8 cellular contexts compared by ENCODE assay signal in the genomic region with DNA sequence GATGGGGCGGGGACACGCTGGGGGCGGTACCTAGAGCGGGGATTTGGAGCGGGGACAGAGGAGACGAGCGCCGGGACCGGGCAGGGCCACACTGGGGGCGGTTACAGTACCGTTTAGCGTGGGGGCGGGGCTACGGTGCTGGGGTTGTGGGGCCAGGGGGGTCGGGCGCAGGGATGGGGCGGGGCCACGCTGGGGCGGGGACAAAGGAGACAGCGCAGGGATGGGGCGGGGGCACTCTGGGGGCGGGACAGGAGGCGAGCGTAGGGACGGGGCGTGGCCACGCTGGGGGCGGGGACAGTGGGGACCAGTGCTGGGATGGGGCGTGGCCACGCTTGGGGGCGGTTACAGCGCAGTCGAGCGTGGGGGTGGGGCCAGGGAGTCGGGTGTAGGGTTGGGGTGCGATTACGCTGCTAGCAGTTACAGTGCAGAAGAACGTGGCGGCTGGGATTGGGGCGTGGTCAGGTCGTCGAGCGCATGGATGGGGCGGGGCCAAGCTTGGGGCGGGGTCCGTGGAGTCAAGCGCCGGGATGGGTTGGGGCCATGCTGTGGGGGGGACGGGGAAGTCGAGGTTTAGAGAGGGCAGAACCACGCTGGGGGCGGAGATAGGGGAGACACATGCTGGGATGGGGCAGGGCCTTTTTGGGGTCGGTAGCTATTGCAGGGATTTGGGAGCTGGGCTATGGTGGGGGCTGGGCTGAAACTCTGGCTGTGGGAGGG. TPM values are rescaled to one million over a fixed set of nuclear protein-coding genes. Genes with fewer than 3 reads are reported as not detected.
DNase-seq lines count a peak whose midpoint lies in the region; ATAC-seq, FAIRE-seq and TF ChIP-seq lines count a peak whose summit lies in the region.

No MANE protein-coding gene starts in this region.

- H3K27me3 ChIP-seq in muscle layer of duodenum (ENCODE audit: low read depth, low read length) = no peaks in the 10 kb centered on the region

- TF ChIP-seq CTCF in D721Med (IDR thresholded peaks at IDR 0.05; ENCODE audit: insufficient read depth, missing control alignments) = no peak

- H3K4me1 ChIP-seq in muscle layer of duodenum (ENCODE audit: control insufficient read depth in 1 of 2, insufficient read depth in 2 of 2, low read length in 2 of 2) = peaks cover 0 to 16% of the 10 kb centered on the region in 2 donors

- no peaks in the 10 kb centered on the region for H3K9me3 Mint-ChIP-seq in activated T-cell treated with anti-CD3 and anti-CD28 coated beads, Interleukin-2, amount 50 U/mL, for 4 hours

- ATAC-seq in GM21825 (IDR thresholded peaks at IDR 0.05; ENCODE audit: unreplicated experiment) = peak; percentile 48
- ATAC-seq in activated T-cell treated with anti-CD3 and anti-CD28 coated beads, Interleukin-2, amount 50 U/mL, for 4 hours = peak; percentile 69 to 74
- ATAC-seq in esophagus mucosa = peak; percentile 91

- H3K4me1 Mint-ChIP-seq in activated T-cell treated with anti-CD3 and anti-CD28 coated beads, Interleukin-2, amount 50 U/mL, for 4 hours (ENCODE audit: low read depth) = peaks cover 10% of the 10 kb centered on the region

- peaks cover 22% of the 10 kb centered on the region for H3K36me3 ChIP-seq in KOPT-K1 (ENCODE audit: insufficient read depth, low read length)
- peaks cover 2 to 20% of the 10 kb centered on the region in 2 donors for H3K36me3 ChIP-seq in muscle layer of duodenum (ENCODE audit: control insufficient read depth in 1 of 2, insufficient read depth in 2 of 2, low read length in 2 of 2)

- no peaks in the 10 kb centered on the region for H3K9me3 ChIP-seq in KOPT-K1 (ENCODE audit: insufficient read depth, low read length, poor library complexity, severe bottlenecking)
- no peaks in the 10 kb centered on the region for H3K9me3 ChIP-seq in muscle layer of duodenum (ENCODE audit: control insufficient read depth in 1 of 2, low read length in 2 of 2)

- peaks cover 8% of the 10 kb centered on the region for H3K36me3 Mint-ChIP-seq in activated T-cell treated with anti-CD3 and anti-CD28 coated beads, Interleukin-2, amount 50 U/mL, for 4 hours (ENCODE audit: insufficient read depth)

- H3K4me3 ChIP-seq in muscle layer of duodenum (ENCODE audit: low read depth in 1 of 2, low read length in 2 of 2) = peak overlapping the region; percentile 83 to 87

- H3K27me3 Mint-ChIP-seq in activated T-cell treated with anti-CD3 and anti-CD28 coated beads, Interleukin-2, amount 50 U/mL, for 4 hours (ENCODE audit: low read depth) = no peaks in the 10 kb centered on the region

- H3K4me3 Mint-ChIP-seq in activated T-cell treated with anti-CD3 and anti-CD28 coated beads, Interleukin-2, amount 50 U/mL, for 4 hours = peak overlapping the region; percentile 86

- peak; percentile 74 for DNase-seq in D721Med (ENCODE audit: insufficient read length, low spot score)
- peak; percentile 99 for DNase-seq in activated T-cell treated with anti-CD3 and anti-CD28 coated beads, Interleukin-2, amount 50 U/mL, for 4 hours
- peak; percentile 100 for DNase-seq in stimulated activated CD8-positive, alpha-beta memory T cell treated with anti-CD3 and anti-CD28 coated beads, Interleukin-4, amount 100 ng/mL, for 48 hours

- H3K27ac ChIP-seq in KOPT-K1 (ENCODE audit: low read depth, low read length, poor library complexity, severe bottlenecking) = peak overlapping the region; percentile 86
- peak overlapping the region; percentile 95 for H3K27ac ChIP-seq in muscle layer of duodenum (ENCODE audit: low read length)

- no peak for FAIRE-seq in D721Med (lab: Jason Lieb, UNC)

TF ChIP-seq in PFSK-1, 5 proteins besides CTCF, POLR2A, EP300 and RAD21:
- no peak for TF ChIP-seq TAF1 (IDR thresholded peaks at IDR 0.05; ENCODE audit: borderline replicate concordance, insufficient read depth, low read length)
- TF ChIP-seq POLR2AphosphoS5 (IDR thresholded peaks at IDR 0.05; ENCODE audit: low read depth, low read length) = no peak; the same call in 1 of the 2 replicates
- no peak for TF ChIP-seq SIN3A (IDR thresholded peaks at IDR 0.05; ENCODE audit: borderline replicate concordance, insufficient read depth, low read length)
- TF ChIP-seq, protein P1, sequence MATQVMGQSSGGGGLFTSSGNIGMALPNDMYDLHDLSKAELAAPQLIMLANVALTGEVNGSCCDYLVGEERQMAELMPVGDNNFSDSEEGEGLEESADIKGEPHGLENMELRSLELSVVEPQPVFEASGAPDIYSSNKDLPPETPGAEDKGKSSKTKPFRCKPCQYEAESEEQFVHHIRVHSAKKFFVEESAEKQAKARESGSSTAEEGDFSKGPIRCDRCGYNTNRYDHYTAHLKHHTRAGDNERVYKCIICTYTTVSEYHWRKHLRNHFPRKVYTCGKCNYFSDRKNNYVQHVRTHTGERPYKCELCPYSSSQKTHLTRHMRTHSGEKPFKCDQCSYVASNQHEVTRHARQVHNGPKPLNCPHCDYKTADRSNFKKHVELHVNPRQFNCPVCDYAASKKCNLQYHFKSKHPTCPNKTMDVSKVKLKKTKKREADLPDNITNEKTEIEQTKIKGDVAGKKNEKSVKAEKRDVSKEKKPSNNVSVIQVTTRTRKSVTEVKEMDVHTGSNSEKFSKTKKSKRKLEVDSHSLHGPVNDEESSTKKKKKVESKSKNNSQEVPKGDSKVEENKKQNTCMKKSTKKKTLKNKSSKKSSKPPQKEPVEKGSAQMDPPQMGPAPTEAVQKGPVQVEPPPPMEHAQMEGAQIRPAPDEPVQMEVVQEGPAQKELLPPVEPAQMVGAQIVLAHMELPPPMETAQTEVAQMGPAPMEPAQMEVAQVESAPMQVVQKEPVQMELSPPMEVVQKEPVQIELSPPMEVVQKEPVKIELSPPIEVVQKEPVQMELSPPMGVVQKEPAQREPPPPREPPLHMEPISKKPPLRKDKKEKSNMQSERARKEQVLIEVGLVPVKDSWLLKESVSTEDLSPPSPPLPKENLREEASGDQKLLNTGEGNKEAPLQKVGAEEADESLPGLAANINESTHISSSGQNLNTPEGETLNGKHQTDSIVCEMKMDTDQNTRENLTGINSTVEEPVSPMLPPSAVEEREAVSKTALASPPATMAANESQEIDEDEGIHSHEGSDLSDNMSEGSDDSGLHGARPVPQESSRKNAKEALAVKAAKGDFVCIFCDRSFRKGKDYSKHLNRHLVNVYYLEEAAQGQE (IDR thresholded peaks at IDR 0.05; ENCODE audit: insufficient read depth in 1 of 2, low read depth in 2 of 2, low read length in 2 of 2) = no peak
- peak; percentile 84 for TF ChIP-seq FOXP2 (optimal IDR thresholded peaks at IDR 0.05; ENCODE audit: borderline replicate concordance, extremely low read depth, extremely low read length, insufficient read depth)
TF ChIP-seq in PFSK-1: peak in this region for 1.

RNA-seq across cellular contexts. Expression of gene ALKBH7, which starts 0.7 kb away (rescaled TPM):
- polyA plus RNA-seq in PFSK-1 (2012; ENCODE audit: insufficient read length, low read depth) = 127 TPM
- total RNA-seq in activated T-cell treated with anti-CD3 and anti-CD28 coated beads, Interleukin-2, amount 50 U/mL, for 4 hours = 10 to 100 TPM; 28.8 to 37.7 (median 36.3) TPM
- total RNA-seq in esophagus mucosa = 74.8 TPM

RNA-seq across cellular contexts. Expression of gene PSPN, which starts 2.5 kb away (rescaled TPM):
- 0.83 TPM for polyA plus RNA-seq in PFSK-1 (2012; ENCODE audit: insufficient read length, low read depth)
- 1 to 10 TPM; 1.4 to 1.9 (median 1.4) TPM for total RNA-seq in activated T-cell treated with anti-CD3 and anti-CD28 coated beads, Interleukin-2, amount 50 U/mL, for 4 hours
- total RNA-seq in esophagus mucosa = 1.5 TPM

RNA-seq across cellular contexts. Expression of gene CLPP, which starts 11.9 kb away (rescaled TPM):
- 253 TPM for polyA plus RNA-seq in PFSK-1 (2012; ENCODE audit: insufficient read length, low read depth)
- total RNA-seq in activated T-cell treated with anti-CD3 and anti-CD28 coated beads, Interleukin-2, amount 50 U/mL, for 4 hours = 100 to 1,000 TPM; 228 to 249 (median 237) TPM
- 65.4 TPM for total RNA-seq in esophagus mucosa

RNA-seq across cellular contexts. Expression of gene GTF2F1, which starts 19.7 kb away (rescaled TPM):
- polyA plus RNA-seq in PFSK-1 (2012; ENCODE audit: insufficient read length, low read depth) = 193 TPM
- 10 to 100 TPM; 68.6 to 77.9 (median 75.1) TPM for total RNA-seq in activated T-cell treated with anti-CD3 and anti-CD28 coated beads, Interleukin-2, amount 50 U/mL, for 4 hours
- 32.6 TPM for total RNA-seq in esophagus mucosa

RNA-seq across cellular contexts. Expression of gene ACER1, which starts 39.8 kb away (rescaled TPM):
- not detected for polyA plus RNA-seq in PFSK-1 (2012; ENCODE audit: insufficient read length, low read depth)
- under 1 TPM; 0.13 to 0.22 (median 0.15) TPM for total RNA-seq in activated T-cell treated with anti-CD3 and anti-CD28 coated beads, Interleukin-2, amount 50 U/mL, for 4 hours
- total RNA-seq in esophagus mucosa = 1.8 TPM

Comparison
In these comparisons a context has a peak if more than half of its experiments do, and no peak if none do; other contexts are left out.
1. Peak in every context shown above with its lines: DNase-seq, ATAC-seq, H3K4me3 ChIP-seq and H3K27ac ChIP-seq.